ENCODE assay signal across 8 cellular contexts in the genomic region with DNA sequence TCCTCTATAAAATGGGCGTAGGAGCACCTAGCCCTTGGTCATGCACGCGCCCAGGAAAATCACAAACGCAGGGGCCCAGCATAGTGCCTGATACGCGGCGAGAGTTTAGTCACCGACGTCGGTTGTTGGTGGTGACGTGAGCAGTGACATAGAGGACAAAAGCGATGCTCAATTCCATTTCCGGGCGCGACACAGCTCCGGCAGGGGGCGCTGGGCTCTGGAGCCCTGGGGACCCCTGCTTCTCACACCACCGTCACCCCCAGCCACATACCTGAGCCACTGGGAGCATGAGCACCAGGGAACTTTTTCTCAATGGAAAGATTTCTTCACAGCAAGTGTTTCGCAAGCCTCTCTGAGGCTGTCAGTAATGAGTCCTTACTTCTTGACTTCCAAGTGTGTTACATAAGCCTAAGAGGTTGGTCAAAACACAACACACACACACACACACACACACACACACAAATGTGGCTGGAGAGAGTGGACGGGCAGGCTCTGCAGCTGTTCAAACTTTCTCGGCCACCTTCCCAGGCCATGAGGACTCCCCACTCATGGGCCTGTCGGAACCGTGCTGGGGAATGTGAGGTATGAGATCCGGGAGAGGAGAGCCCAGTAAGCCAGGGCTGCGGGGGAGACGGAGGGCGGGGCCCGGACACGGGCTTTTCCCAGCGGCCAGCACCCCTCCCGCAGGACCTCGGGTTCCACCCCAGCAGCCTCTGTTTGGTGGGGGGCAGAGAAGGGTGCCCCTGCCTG. TPM values are rescaled to one million over a fixed set of nuclear protein-coding genes. Genes with fewer than 3 reads are reported as not detected.
DNase-seq lines count a peak whose midpoint lies in the region; ATAC-seq, FAIRE-seq and TF ChIP-seq lines count a peak whose summit lies in the region.

No MANE protein-coding gene starts in this region.

- peaks cover 52% of the 10 kb centered on the region for H3K4me1 ChIP-seq in astrocyte (ENCODE audit: insufficient read depth, low read length)

- H3K36me3 Mint-ChIP-seq in HFFc6 (ENCODE audit: low read depth) (0 out of 2 replicates have a peak, but pooled peaks cover 4% of the 10 kb centered on the region), astrocyte (ENCODE audit: low read depth, unreplicated experiment) (peaks cover 2% of the 10 kb centered on the region)

- H3K9me3 Mint-ChIP-seq in HFFc6 (no peaks in the 10 kb centered on the region), astrocyte (ENCODE audit: unreplicated experiment) (no peaks in the 10 kb centered on the region)

- peak; percentile 94 for DNase-seq in HFFc6
- peak; percentile 90 for DNase-seq in astrocyte (ENCODE audit: low read depth)
- DNase-seq in iPS-NIHi11 (ENCODE audit: low spot score): peak; percentile 59
- peak; percentile 35 for DNase-seq in stimulated activated CD8-positive, alpha-beta memory T cell treated with anti-CD3 and anti-CD28 coated beads, Interleukin-4, amount 100 ng/mL, for 48 hours
- DNase-seq in G401 (ENCODE audit: low spot score): no peak

- FAIRE-seq in astrocyte (lab: Jason Lieb, UNC): no peak

- H3K27me3 ChIP-seq in astrocyte (ENCODE audit: insufficient read depth, low read length): no peaks in the 10 kb centered on the region

- H3K27ac Mint-ChIP-seq in HFFc6 (peak overlapping the region; percentile 99), astrocyte (ENCODE audit: unreplicated experiment) (peak overlapping the region; percentile 79)

- H3K4me3 ChIP-seq in astrocyte (ENCODE audit: insufficient read depth, low read depth, low read length): no peak overlapping the region

- TF ChIP-seq CTCF in HFFc6 (IDR thresholded peaks at IDR 0.05) (peak; percentile 85), astrocyte (IDR thresholded peaks at IDR 0.05; ENCODE audit: insufficient read depth, low read depth, low read length) (no peak)

- H3K27ac ChIP-seq in astrocyte (ENCODE audit: low read depth, low read length): peak overlapping the region; percentile 89

- H3K4me1 Mint-ChIP-seq in HFFc6 (ENCODE audit: low read depth): peaks cover 90% of the 10 kb centered on the region
- H3K4me1 Mint-ChIP-seq in astrocyte (ENCODE audit: low read depth, unreplicated experiment): peaks cover 25% of the 10 kb centered on the region

- H3K79me2 ChIP-seq in astrocyte (ENCODE audit: insufficient read depth, low read length): no peaks in the 10 kb centered on the region

- no peak for ATAC-seq in GM18867 (IDR thresholded peaks at IDR 0.05; ENCODE audit: unreplicated experiment)
- ATAC-seq in GM18870 (IDR thresholded peaks at IDR 0.05; ENCODE audit: unreplicated experiment): no peak
- ATAC-seq in HG03565 (IDR thresholded peaks at IDR 0.05; ENCODE audit: unreplicated experiment): no peak

- H3K4me3 Mint-ChIP-seq in HFFc6: peak overlapping the region; percentile 86
- H3K4me3 Mint-ChIP-seq in astrocyte (ENCODE audit: unreplicated experiment): no peak overlapping the region

- H3K9me3 ChIP-seq in astrocyte (ENCODE audit: insufficient read depth, low read depth, low read length): no peaks in the 10 kb centered on the region

- H4K20me1 ChIP-seq in astrocyte (ENCODE audit: insufficient read depth, low read length): no peaks in the 10 kb centered on the region

- peak overlapping the region; percentile 82 for H3K9ac ChIP-seq in astrocyte (ENCODE audit: low read length)

- in situ Hi-C loops in G401 (cut with HindIII; ENCODE audit: low sequenced_read_pairs): no loop called here

- peak overlapping the region; percentile 80 for H3K4me2 ChIP-seq in astrocyte (ENCODE audit: low read length)

- H3K36me3 ChIP-seq in astrocyte (ENCODE audit: insufficient read depth, low read length): no peaks in the 10 kb centered on the region

- H2AFZ ChIP-seq in astrocyte (ENCODE audit: low read depth, low read length): peak overlapping the region; percentile 74

- H3K27me3 Mint-ChIP-seq in HFFc6 (ENCODE audit: insufficient read depth) (peaks cover 5% of the 10 kb centered on the region), astrocyte (ENCODE audit: low read depth, unreplicated experiment) (peaks cover 16% of the 10 kb centered on the region)

RNA-seq across cellular contexts. Expression of gene LINC01488, which starts 36.9 kb away (rescaled TPM):
- not detected for total RNA-seq in HFFc6 (2021; fragmentation: NEBNext Ultra II Directional; extraction: Animal tissue kit (Norgen Biotek cat#: 25700))
- total RNA-seq in astrocyte: not detected in 2 replicates
- total RNA-seq in G401 (2014; rRNA removed; shearing (Covaris generic)): not detected in 2 replicates
